8 cellular contexts compared by ENCODE assay signal in the genomic region with DNA sequence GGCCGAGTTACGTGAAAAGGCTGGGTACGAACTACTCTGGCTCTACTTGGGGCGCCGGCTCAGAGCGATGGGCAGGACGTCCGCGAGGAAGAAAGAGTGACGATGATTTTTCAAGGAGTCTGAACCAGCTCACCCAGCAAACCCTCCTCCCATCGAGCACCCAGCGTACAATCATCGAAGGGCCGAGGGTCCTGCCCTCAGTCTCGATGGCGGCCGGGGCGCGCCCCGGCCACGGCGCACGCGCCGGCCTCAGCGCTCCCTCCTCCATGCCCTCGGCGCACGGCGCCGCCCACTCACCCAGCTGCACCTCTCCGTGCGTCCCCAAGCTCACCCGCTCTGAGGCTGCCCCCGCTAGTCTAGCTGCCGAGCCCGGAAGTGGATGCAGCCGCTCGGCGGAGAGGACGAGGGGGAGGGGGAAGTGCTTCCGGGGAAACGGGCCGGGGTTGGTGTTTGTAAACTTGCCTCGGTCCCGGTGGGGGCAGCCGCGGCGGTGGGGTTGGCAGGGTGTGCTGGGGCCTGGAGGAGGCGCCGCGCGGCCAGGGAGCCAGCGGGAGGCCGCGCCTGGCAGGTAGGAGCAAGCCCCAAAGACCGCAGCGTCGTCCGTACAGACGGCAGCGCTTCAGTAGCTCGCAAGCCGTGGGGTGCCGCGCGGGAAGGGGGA. TPM values are rescaled to one million over a fixed set of nuclear protein-coding genes. Genes with fewer than 3 reads are reported as not detected.
DNase-seq lines count a peak whose midpoint lies in the region; ATAC-seq and TF ChIP-seq lines count a peak whose summit lies in the region.

A gene with protein sequence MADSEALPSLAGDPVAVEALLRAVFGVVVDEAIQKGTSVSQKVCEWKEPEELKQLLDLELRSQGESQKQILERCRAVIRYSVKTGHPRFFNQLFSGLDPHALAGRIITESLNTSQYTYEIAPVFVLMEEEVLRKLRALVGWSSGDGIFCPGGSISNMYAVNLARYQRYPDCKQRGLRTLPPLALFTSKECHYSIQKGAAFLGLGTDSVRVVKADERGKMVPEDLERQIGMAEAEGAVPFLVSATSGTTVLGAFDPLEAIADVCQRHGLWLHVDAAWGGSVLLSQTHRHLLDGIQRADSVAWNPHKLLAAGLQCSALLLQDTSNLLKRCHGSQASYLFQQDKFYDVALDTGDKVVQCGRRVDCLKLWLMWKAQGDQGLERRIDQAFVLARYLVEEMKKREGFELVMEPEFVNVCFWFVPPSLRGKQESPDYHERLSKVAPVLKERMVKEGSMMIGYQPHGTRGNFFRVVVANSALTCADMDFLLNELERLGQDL (minus strand): TSS at position 656 of the 661 bp plus-strand sequence. CDS start 7,455 bp downstream, outside the sequence.
A gene with protein sequence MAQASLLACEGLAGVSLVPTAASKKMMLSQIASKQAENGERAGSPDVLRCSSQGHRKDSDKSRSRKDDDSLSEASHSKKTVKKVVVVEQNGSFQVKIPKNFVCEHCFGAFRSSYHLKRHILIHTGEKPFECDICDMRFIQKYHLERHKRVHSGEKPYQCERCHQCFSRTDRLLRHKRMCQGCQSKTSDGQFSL (plus strand): TSS at position 453 of the 661 bp plus-strand sequence. CDS start 1,262 bp downstream, outside the sequence.

- peak; percentile 81 for TF ChIP-seq POLR2A in Raji (IDR thresholded peaks at IDR 0.05; ENCODE audit: insufficient read depth, low read depth, low read length)

- H3K4me1 Mint-ChIP-seq in nephron, result peaks cover 58% of the 10 kb centered on the region

- peak; percentile 98 for ATAC-seq in stimulated activated naive CD8-positive, alpha-beta T cell treated with anti-CD3 and anti-CD28 coated beads, Interleukin-15, Interleukin-2, amounts not matched to agents 100 U/mL and 50 U/mL, for 24 hours

- H3K4me3 ChIP-seq in H7 (ENCODE audit: insufficient read depth, low read depth, low read length), result peak within 1 kb of the TSS; percentile 83
- H3K4me3 ChIP-seq in fibroblast of pulmonary artery (replicated peaks; ENCODE audit: low read depth, low read length), result peak within 1 kb of the TSS; percentile 78

- H3K27ac Mint-ChIP-seq in nephron, result peak within 1 kb of the TSS; percentile 98 to 100 (median 100)

- no peaks in the 10 kb centered on the region for H3K9me3 Mint-ChIP-seq in nephron

- DNase-seq in EL (peak; percentile 99), H7 (peak; percentile 99), M059J (ENCODE audit: low read depth) (peak; percentile 96), fibroblast of pulmonary artery (ENCODE audit: low read depth) (peak; percentile 98)
- DNase-seq in activated T-helper 9 cell treated with anti-CD3 and anti-CD28 coated beads, Interleukin-2, amount 50 U/mL, for 16 hours (ENCODE audit: low read depth), result peak; percentile 97
- peak; percentile 99 for DNase-seq in stimulated activated naive CD8-positive, alpha-beta T cell treated with anti-CD3 and anti-CD28 coated beads, Interleukin-15, Interleukin-2, amounts not matched to agents 100 U/mL and 50 U/mL, for 24 hours

- H3K36me3 Mint-ChIP-seq in nephron (ENCODE audit: low read depth), result peaks cover 42% of the 10 kb centered on the region

- H3K36me3 ChIP-seq in H7 (replicated peaks; ENCODE audit: control insufficient read depth, insufficient read depth, low read length), result peaks cover 6% of the 10 kb centered on the region

- peaks cover 24% of the 10 kb centered on the region for H3K27me3 ChIP-seq in H7 (ENCODE audit: control insufficient read depth, insufficient read depth, low read length)

- no peaks in the 10 kb centered on the region for H3K27me3 Mint-ChIP-seq in nephron (ENCODE audit: low read depth)

- TF ChIP-seq CTCF in fibroblast of pulmonary artery (IDR thresholded peaks at IDR 0.05; ENCODE audit: low read length, missing control alignments) (no peak), nephron (IDR thresholded peaks at IDR 0.05; ENCODE audit: unreplicated experiment in 3 of 3) (no peak)

- peak within 1 kb of the TSS; percentile 91 to 96 (median 95) for H3K4me3 Mint-ChIP-seq in nephron

RNA-seq across cellular contexts. Expression of the first gene that starts in this region (rescaled TPM):
- total RNA-seq in H7 (2014; rRNA removed; shearing (Covaris generic)), result 3.0 and 3.4 TPM in 2 replicates
- total RNA-seq in M059J (2014; rRNA removed; shearing (Covaris generic)), result 0.89 and 2.6 TPM in 2 replicates

RNA-seq across cellular contexts. Expression of the second gene that starts in this region (rescaled TPM):
- total RNA-seq in H7 (2014; rRNA removed; shearing (Covaris generic)), result 8.7 and 9.1 TPM in 2 replicates
- total RNA-seq in M059J (2014; rRNA removed; shearing (Covaris generic)), result 9.5 and 11.7 TPM in 2 replicates

Comparison
In these comparisons a context has a peak if more than half of its experiments do, and no peak if none do; other contexts are left out.
1. Peak in every context shown above with its lines: DNase-seq, ATAC-seq and H3K4me3 ChIP-seq.